ENCODE assay signal across 19 cellular contexts in the genomic region with DNA sequence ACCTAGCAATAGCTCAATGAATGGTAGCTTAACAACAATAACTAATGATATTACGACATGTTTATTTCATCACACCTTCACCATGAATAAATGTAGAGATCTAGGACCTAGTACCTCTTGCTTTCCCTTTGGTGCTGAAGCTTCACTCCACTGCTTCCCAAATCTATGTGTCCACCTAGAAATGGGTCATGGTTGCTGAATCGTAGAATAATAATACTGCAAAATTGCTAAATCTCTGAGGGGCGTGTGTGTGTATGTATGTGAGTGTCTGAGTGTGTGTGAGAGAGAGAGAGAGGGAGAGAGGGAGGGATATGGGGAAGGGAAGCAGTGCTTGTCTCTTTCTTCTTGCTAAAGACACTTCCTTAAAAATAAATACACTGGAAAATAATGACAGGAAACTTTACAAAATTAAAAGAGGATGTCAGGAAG.
DNase-seq lines count a peak whose midpoint lies in the region; ATAC-seq and TF ChIP-seq lines count a peak whose summit lies in the region.
"Had no signal": no experiment of that assay in that cellular context is flagged by ENCODE, and none has a peak within 500 bp of the region (broad histone marks: within the 10 kb centered on the region; RNA-seq: fewer than 3 reads in every experiment).

No MANE protein-coding gene starts in this region.

- intact Hi-C loops in Right ventricle myocardium superior (cut with DNase I) (no loop called here), cardiac septum (cut with DNase I) (no loop called here), heart left ventricle (cut with DNase I) (no loop called here), upper lobe of right lung (cut with DNase I) (no loop called here)

- no peak for TF ChIP-seq CTCF in heart left ventricle (IDR thresholded peaks at IDR 0.05)
- TF ChIP-seq CTCF in upper lobe of right lung (IDR thresholded peaks at IDR 0.05): no peak

- no peak for TF ChIP-seq POLR2A in heart left ventricle (IDR thresholded peaks at IDR 0.05)

- DNase-seq in Right ventricle myocardium superior (no peak), cardiac septum (ENCODE audit: low spot score) (no peak), OCI-M1 (lab: John Stamatoyannopoulos, UW) (peak; percentile 73), heart left ventricle (no peak), upper lobe of right lung (no peak), glomerular visceral epithelial cell (ENCODE audit: extremely low spot score) (no peak), COLO829 (ENCODE audit: low spot score) (no peak)
- DNase-seq: COR-L47; effector memory CD8-positive, alpha-beta T cell; left colon; MM.1S; NCI-H2029 treated with DMSO at 0.1 percent for 48 hours; NCI-H510A; posterior cingulate gyrus; SW 1271; uterus; WERI-Rb-1 had no signal

- H3K36me3 ChIP-seq in heart left ventricle: no peaks in the 10 kb centered on the region
- no peaks in the 10 kb centered on the region for H3K36me3 ChIP-seq in upper lobe of right lung
- H3K36me3 ChIP-seq: uterus, WERI-Rb-1 had no signal

- WGBS in heart left ventricle, 4 donors: 59 to 65% (median 63%) methylated on average over 3 of the region's 3 CpGs

- no peak overlapping the region for H3K4me3 ChIP-seq in heart left ventricle
- no peak overlapping the region for H3K4me3 ChIP-seq in upper lobe of right lung
- H3K4me3 ChIP-seq: uterus had no signal

- H3K27ac ChIP-seq in heart left ventricle: peak overlapping the region in 3 of 12 donors; percentile 2 to 83 (median 10)
- no peak overlapping the region for H3K27ac ChIP-seq in upper lobe of right lung
- H3K27ac ChIP-seq: uterus, WERI-Rb-1 had no signal

- ATAC-seq in Right ventricle myocardium superior (ENCODE audit: poor library complexity): peak; percentile 50
- peak in 3 of 4 donors; percentile 46 to 52 (median 47) for ATAC-seq in heart left ventricle
- ATAC-seq in upper lobe of right lung: peak; percentile 68
- no peak for ATAC-seq in GM21423 (IDR thresholded peaks at IDR 0.05; ENCODE audit: unreplicated experiment)
- ATAC-seq: effector memory CD8-positive, alpha-beta T cell; HCT116; left colon had no signal

- H3K9me3 ChIP-seq in heart left ventricle: no peaks in the 10 kb centered on the region
- H3K9me3 ChIP-seq in upper lobe of right lung: no peaks in the 10 kb centered on the region
- H3K9me3 ChIP-seq: uterus had no signal

- H3K4me1 ChIP-seq in heart left ventricle (peaks cover 0 to 63% (median 15%) of the 10 kb centered on the region in 12 donors), upper lobe of right lung (peaks cover 15% of the 10 kb centered on the region)
- H3K4me1 ChIP-seq: uterus had no signal

- H3K27me3 ChIP-seq in heart left ventricle (no peaks in the 10 kb centered on the region), upper lobe of right lung (no peaks in the 10 kb centered on the region)
- H3K27me3 ChIP-seq: uterus had no signal
